Comparison of ENCODE assay signal across 9 cellular contexts in the genomic region with DNA sequence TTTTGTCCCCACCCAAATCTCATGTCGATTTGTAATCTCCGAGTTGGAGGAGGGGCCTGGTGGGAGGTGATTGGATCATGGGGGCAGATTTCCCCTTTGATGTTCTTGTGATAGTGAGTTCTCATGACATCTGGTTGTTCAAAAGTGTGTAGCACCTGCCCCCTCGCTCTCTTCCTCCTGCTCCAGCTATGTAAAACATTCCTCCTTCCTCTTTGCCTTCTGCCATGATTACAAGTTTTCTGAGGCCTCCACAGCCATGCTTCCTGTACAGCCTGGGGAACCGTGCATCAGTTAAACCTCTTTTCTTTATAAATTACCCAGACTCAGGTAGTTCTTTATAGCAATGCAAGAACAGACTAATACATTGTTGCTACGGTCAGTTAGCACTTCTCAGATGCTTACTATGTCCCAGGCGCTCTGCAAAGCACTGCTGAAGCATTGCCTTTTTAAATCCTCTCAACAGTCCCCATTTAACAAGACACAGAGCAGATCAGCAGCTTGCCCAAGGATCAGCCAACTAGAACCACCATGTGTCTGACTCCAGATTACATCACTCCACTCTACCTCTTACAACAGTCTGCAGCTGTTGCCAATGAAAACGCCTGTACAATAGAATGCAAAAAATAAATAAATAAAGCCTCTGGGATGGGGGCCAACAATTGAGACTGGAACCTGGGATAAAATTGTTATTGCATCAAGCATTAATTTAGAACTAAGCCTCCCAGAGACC. TPM values are rescaled to one million over a fixed set of nuclear protein-coding genes. Genes with fewer than 3 reads are reported as not detected.
DNase-seq lines count a peak whose midpoint lies in the region; ATAC-seq and TF ChIP-seq lines count a peak whose summit lies in the region.
"Had no signal": no experiment of that assay in that cellular context is flagged by ENCODE, and none has a peak within 500 bp of the region (broad histone marks: within the 10 kb centered on the region; RNA-seq: fewer than 3 reads in every experiment).

No MANE protein-coding gene starts in this region.

- H3K27me3 ChIP-seq in BE2C (no peaks in the 10 kb centered on the region), left lung (no peaks in the 10 kb centered on the region), esophagus squamous epithelium (peaks cover 0 to 7% (median 0%) of the 10 kb centered on the region in 4 donors)
- H3K27me3 ChIP-seq in effector memory CD4-positive, alpha-beta T cell (replicated peaks; ENCODE audit: control insufficient read depth, insufficient read depth, low read length, poor library complexity, severe bottlenecking): no peaks in the 10 kb centered on the region

- ATAC-seq in left lung: peak; percentile 74
- no peak for ATAC-seq in GM19324 (IDR thresholded peaks at IDR 0.05; ENCODE audit: low FRiP score, unreplicated experiment)

- DNase-seq in BE2C: peak; percentile 71
- DNase-seq in NCI-H1436 treated with DMSO at 0.1 percent for 48 hours (lab: John Stamatoyannopoulos, UW): peak; percentile 51
- peak; percentile 89 for DNase-seq in astrocyte of the cerebellum (ENCODE audit: low read depth)
- no peak for DNase-seq in left lung
- DNase-seq in MV-4-11 (lab: John Stamatoyannopoulos, UW): no peak
- DNase-seq in effector memory CD4-positive, alpha-beta T cell: no peak
- no peak for DNase-seq in esophagus squamous epithelium (lab: John Stamatoyannopoulos, UW)
- DNase-seq: activated B cell treated with CpG ODN at 0.5 μM for 24 hours had no signal

- H3K36me3 ChIP-seq in BE2C (no peaks in the 10 kb centered on the region), left lung (no peaks in the 10 kb centered on the region), esophagus squamous epithelium (no peaks in the 10 kb centered on the region)
- no peaks in the 10 kb centered on the region for H3K36me3 ChIP-seq in effector memory CD4-positive, alpha-beta T cell (ENCODE audit: control insufficient read depth, insufficient read depth, low read length)

- no peak for TF ChIP-seq POLR2A in esophagus squamous epithelium (IDR thresholded peaks at IDR 0.05)

- intact Hi-C loops in left lung (cut with DNase I): no loop called here
- intact Hi-C loops in esophagus squamous epithelium (cut with DNase I): no loop called here

- in situ Hi-C loops in astrocyte of the cerebellum (cut with HindIII; ENCODE audit: low sequenced_read_pairs): no loop called here

- WGBS in esophagus squamous epithelium, 2 donors: 60 to 65% methylated on average over 7 of the region's 7 CpGs

- H3K4me3 ChIP-seq in BE2C (ENCODE audit: low read depth, low read length) (no peak overlapping the region), astrocyte of the cerebellum (ENCODE audit: low read depth, low read length) (no peak overlapping the region), left lung (no peak overlapping the region), esophagus squamous epithelium (no peak overlapping the region)
- no peak overlapping the region for H3K4me3 ChIP-seq in effector memory CD4-positive, alpha-beta T cell (ENCODE audit: insufficient read depth, low read depth, low read length, poor library complexity, severe bottlenecking)

- H3K4me1 ChIP-seq in BE2C: peaks cover 10% of the 10 kb centered on the region
- no peaks in the 10 kb centered on the region for H3K4me1 ChIP-seq in left lung
- H3K4me1 ChIP-seq in effector memory CD4-positive, alpha-beta T cell (ENCODE audit: control insufficient read depth, insufficient read depth, low read length, poor library complexity, severe bottlenecking): no peaks in the 10 kb centered on the region
- no peaks in the 10 kb centered on the region for H3K4me1 ChIP-seq in esophagus squamous epithelium

- H3K27ac ChIP-seq in left lung (no peak overlapping the region), esophagus squamous epithelium (no peak overlapping the region)
- no peak overlapping the region for H3K27ac ChIP-seq in effector memory CD4-positive, alpha-beta T cell (ENCODE audit: insufficient read depth, low read length, poor library complexity, severe bottlenecking)

- TF ChIP-seq CTCF in BE2C (IDR thresholded peaks at IDR 0.05; ENCODE audit: low read depth, low read length) (no peak), astrocyte of the cerebellum (IDR thresholded peaks at IDR 0.05; ENCODE audit: low read depth, low read length, missing control alignments) (no peak), left lung (IDR thresholded peaks at IDR 0.05) (no peak), esophagus squamous epithelium (IDR thresholded peaks at IDR 0.05) (no peak)

- H3K9me3 ChIP-seq in BE2C (no peaks in the 10 kb centered on the region), left lung (no peaks in the 10 kb centered on the region), esophagus squamous epithelium (no peaks in the 10 kb centered on the region)
- no peaks in the 10 kb centered on the region for H3K9me3 ChIP-seq in effector memory CD4-positive, alpha-beta T cell (ENCODE audit: control insufficient read depth, low read length)

RNA-seq across cellular contexts. Expression of gene USP1, which starts 52.4 kb away (rescaled TPM):
- polyA plus RNA-seq in BE2C (2012; ENCODE audit: insufficient read depth, insufficient read length, low read depth): 15.3 TPM
- 10 to 100 TPM; 21.1 to 26.7 TPM for total RNA-seq in left lung
- total RNA-seq in esophagus squamous epithelium: 10 to 100 TPM; 14.6 to 31.3 (median 24.7) TPM

Comparison
In these comparisons a context has a peak if more than half of its experiments do, and no peak if none do; other contexts are left out.
1. DNase-seq: peak in BE2C (single experiment), NCI-H1436 treated with DMSO at 0.1 percent for 48 hours (single experiment) and astrocyte of the cerebellum (single experiment); none in left lung (0 of 2), MV-4-11 (single experiment), effector memory CD4-positive, alpha-beta T cell (0 of 3) and esophagus squamous epithelium (single experiment).